Comparison of ENCODE assay signal across 1 cellular context in the genomic region with DNA sequence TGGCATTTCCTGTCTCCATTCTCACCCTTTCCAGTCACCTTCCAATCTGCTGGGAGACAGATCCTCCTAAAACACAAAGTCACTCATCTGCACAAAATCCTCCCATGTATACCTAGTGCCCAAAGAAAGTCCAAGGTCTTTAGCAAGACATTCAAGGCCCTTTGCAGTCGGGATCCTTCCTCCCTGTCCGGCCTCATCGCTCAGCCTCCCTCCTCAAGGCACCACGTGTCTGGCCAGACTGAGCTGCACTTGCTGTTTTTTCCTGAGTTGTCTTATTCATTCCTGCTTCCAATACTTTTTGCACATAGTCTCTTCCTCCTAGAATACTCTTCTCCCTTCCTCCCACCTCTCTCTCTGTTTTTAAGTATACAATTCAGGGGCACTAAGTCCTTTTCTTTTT.
A peak's percentile ranks its signal among the peaks of the same experiment; 100 is the strongest.
TF ChIP-seq lines count a peak whose summit lies in the region.

No MANE protein-coding gene starts in this region.

TF ChIP-seq in K562, 482 proteins besides CTCF, POLR2A, EP300 and RAD21:
- TF ChIP-seq USF2 (CRISPR knock-in tag; IDR thresholded peaks at IDR 0.05) = 0 out of 2 replicates have a peak, but pooled peaks have one; percentile 9
- TF ChIP-seq HNRNPL (IDR thresholded peaks at IDR 0.05; ENCODE audit: low read depth, low read length) = no peak
